In genomic region chr4:1753692-1754311, GRCh38 we compare ENCODE assay signal across 14 cellular contexts. TPM values are rescaled to one million over a fixed set of nuclear protein-coding genes. Genes with fewer than 3 reads are reported as not detected.
"Had no signal": no experiment of that assay in that cellular context is flagged by ENCODE, and none has a peak within 500 bp of the region (broad histone marks: within the 10 kb centered on the region; RNA-seq: fewer than 3 reads in every experiment).

No MANE protein-coding gene starts in this region.

- H3K27me3 ChIP-seq: right lobe of liver had no signal

- H3K27ac ChIP-seq: right lobe of liver, VCaP had no signal

- H3K4me3 ChIP-seq: right lobe of liver had no signal

- H3K36me3 ChIP-seq: right lobe of liver had no signal

- ATAC-seq: effector memory CD8-positive, alpha-beta T cell; left colon; natural killer cell; stimulated activated naive B cell treated with anti-CD40 and anti-IgM and Interleukin-4, amounts not matched to agents 10 μg/mL and 1 μg/mL and 100 μg/mL, for 72 hours had no signal

- H3K9me3 ChIP-seq: right lobe of liver had no signal

- H3K4me1 ChIP-seq: right lobe of liver had no signal

- DNase-seq: activated CD4-positive, alpha-beta T cell treated with anti-CD3 and anti-CD28 coated beads for 48 hours; activated naive CD4-positive, alpha-beta T cell treated with anti-CD3 and anti-CD28 coated beads, Interleukin-2, amount 50 U/mL, for 16 hours; effector memory CD8-positive, alpha-beta T cell; hypothalamus; immature natural killer cell; left colon; mammary epithelial cell; natural killer cell; nucleus accumbens; right lobe of liver; stimulated activated CD4-positive, alpha-beta T cell treated with anti-CD3 and anti-CD28 coated beads, Interleukin-2, amount 100 ng/mL, for 24 hours; stimulated activated naive B cell treated with anti-CD40 and anti-IgM and Interleukin-4, amounts not matched to agents 10 μg/mL and 1 μg/mL and 100 μg/mL, for 72 hours; T-helper 9 cell had no signal

RNA-seq across cellular contexts. Expression of gene FGFR3, which starts 39.3 kb away (rescaled TPM):
- total RNA-seq: natural killer cell had no signal
